ENCODE assay signal across 1 cellular context in the genomic region with DNA sequence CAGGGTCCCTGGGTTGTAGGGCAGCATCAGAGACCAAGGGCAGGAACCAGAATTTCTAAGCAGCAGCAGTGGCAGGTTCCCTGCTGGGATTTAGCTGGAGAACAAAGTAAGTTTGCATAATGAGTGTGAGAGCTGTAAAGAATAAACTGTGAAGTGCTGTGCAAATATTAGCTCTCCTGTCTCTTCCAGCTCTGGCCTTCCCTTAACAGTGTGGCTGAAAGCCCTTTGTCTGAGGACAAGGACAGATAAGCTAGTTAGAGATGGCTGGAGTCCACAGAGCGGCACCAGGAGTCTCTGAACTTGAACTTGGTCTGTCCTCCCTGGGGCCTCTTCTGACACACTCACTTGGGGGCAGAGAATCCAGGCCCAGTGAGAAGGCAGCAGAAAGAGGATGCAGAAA.
A peak's percentile ranks its signal among the peaks of the same experiment; 100 is the strongest.
TF ChIP-seq lines count a peak whose summit lies in the region.

No MANE protein-coding gene starts in this region.

TF ChIP-seq in HepG2, 621 proteins besides CTCF, POLR2A, EP300 and RAD21 (continued from another document):
- TF ChIP-seq, protein P1, sequence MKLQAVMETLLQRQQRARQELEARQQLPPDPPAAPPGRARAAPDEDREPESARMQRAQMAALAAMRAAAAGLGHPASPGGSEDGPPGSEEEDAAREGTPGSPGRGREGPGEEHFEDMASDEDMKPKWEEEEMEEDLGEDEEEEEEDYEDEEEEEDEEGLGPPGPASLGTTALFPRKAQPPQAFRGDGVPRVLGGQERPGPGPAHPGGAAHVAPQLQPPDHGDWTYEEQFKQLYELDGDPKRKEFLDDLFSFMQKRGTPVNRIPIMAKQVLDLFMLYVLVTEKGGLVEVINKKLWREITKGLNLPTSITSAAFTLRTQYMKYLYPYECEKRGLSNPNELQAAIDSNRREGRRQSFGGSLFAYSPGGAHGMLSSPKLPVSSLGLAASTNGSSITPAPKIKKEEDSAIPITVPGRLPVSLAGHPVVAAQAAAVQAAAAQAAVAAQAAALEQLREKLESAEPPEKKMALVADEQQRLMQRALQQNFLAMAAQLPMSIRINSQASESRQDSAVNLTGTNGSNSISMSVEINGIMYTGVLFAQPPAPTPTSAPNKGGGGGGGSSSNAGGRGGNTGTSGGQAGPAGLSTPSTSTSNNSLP (IDR thresholded peaks at IDR 0.05; ENCODE audit: low read depth, low read length), result no peak
- no peak for TF ChIP-seq ZNF460 (CRISPR knock-in tag; IDR thresholded peaks at IDR 0.05; ENCODE audit: borderline replicate concordance)
- no peak for TF ChIP-seq REXO4 (CRISPR knock-in tag; IDR thresholded peaks at IDR 0.05; ENCODE audit: borderline replicate concordance)
- TF ChIP-seq, protein P2, sequence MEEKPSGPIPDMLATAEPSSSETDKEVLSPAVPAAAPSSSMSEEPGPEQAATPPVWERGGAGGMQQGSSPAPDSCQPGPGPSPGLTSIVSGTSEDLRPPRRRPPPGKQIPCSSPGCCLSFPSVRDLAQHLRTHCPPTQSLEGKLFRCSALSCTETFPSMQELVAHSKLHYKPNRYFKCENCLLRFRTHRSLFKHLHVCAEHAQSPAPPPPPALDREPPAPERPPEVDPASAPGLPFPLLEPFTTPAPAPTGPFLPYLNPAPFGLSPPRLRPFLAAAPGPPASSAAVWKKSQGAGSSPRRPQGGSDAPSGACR (CRISPR knock-in tag; IDR thresholded peaks at IDR 0.05), result no peak
- no peak for TF ChIP-seq REST (IDR thresholded peaks at IDR 0.05; ENCODE audit: borderline replicate concordance in 1 of 2, low read depth in 1 of 2, low read length in 2 of 2)
- TF ChIP-seq, protein P3, sequence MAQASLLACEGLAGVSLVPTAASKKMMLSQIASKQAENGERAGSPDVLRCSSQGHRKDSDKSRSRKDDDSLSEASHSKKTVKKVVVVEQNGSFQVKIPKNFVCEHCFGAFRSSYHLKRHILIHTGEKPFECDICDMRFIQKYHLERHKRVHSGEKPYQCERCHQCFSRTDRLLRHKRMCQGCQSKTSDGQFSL (CRISPR knock-in tag; IDR thresholded peaks at IDR 0.05), result no peak
- TF ChIP-seq ZNF530 (CRISPR knock-in tag; IDR thresholded peaks at IDR 0.05; ENCODE audit: low read depth), result no peak
- TF ChIP-seq ZNF572 (CRISPR knock-in tag; IDR thresholded peaks at IDR 0.05), result no peak
- TF ChIP-seq, protein P4, sequence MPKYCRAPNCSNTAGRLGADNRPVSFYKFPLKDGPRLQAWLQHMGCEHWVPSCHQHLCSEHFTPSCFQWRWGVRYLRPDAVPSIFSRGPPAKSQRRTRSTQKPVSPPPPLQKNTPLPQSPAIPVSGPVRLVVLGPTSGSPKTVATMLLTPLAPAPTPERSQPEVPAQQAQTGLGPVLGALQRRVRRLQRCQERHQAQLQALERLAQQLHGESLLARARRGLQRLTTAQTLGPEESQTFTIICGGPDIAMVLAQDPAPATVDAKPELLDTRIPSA (CRISPR knock-in tag; IDR thresholded peaks at IDR 0.05; ENCODE audit: borderline replicate concordance), result no peak
- no peak for TF ChIP-seq KLF15 (CRISPR knock-in tag; IDR thresholded peaks at IDR 0.05; ENCODE audit: borderline replicate concordance)
- TF ChIP-seq RARA (CRISPR knock-in tag; IDR thresholded peaks at IDR 0.05), result peak; percentile 77
- peak; percentile 69; the same call in 1 of the 2 replicates for TF ChIP-seq THRA (CRISPR knock-in tag; IDR thresholded peaks at IDR 0.05; ENCODE audit: borderline replicate concordance)
